Comparison of ENCODE assay signal across 18 cellular contexts in genomic region chr3:132509506-132509905, GRCh38.
"Had no signal": no experiment of that assay in that cellular context is flagged by ENCODE, and none has a peak within 500 bp of the region (broad histone marks: within the 10 kb centered on the region; RNA-seq: fewer than 3 reads in every experiment).

No MANE protein-coding gene starts in this region.

- H3K27ac ChIP-seq: RWPE1 had no signal

- DNase-seq: KBM-7, NCI-H1092, NCI-H1105 treated with DMSO at 0.1 percent for 48 hours, NCI-H1417 treated with DMSO at 0.1 percent for 48 hours, NCI-H146, NCI-H187, NCI-H2029, NCI-H2081 treated with DMSO at 0.1 percent for 48 hours, NCI-H2171, NCI-H226, NCI-H446, NCI-H510A, NCI-H524 treated with DMSO at 0.1 percent for 48 hours, NCI-H69, NCI-H774, SHP77 had no signal

- ATAC-seq: SK-N-SH treated with all-trans-retinoic acid at 6 μM for 48 hours had no signal
